Comparison of ENCODE assay signal across 8 cellular contexts in genomic region chr20:44747166-44748004, GRCh38. TPM values are rescaled to one million over a fixed set of nuclear protein-coding genes. Genes with fewer than 3 reads are reported as not detected.
A peak's percentile ranks its signal among the peaks of the same experiment; 100 is the strongest.
DNase-seq lines count a peak whose midpoint lies in the region; ATAC-seq lines count a peak whose summit lies in the region.

No MANE protein-coding gene starts in this region.

- peak; percentile 76 for DNase-seq in AG08395 (ENCODE audit: low spot score)
- peak; percentile 83 for DNase-seq in H4 (ENCODE audit: low spot score)
- peak; percentile 88 for DNase-seq in NCI-H226
- peak; percentile 58 for DNase-seq in activated CD4-positive, CD25-positive, alpha-beta regulatory T cell treated with anti-CD3 and anti-CD28 coated beads, Interleukin-2, amount 50 U/mL, for 72 hours
- DNase-seq in cerebellum (ENCODE audit: low spot score): peak; percentile 82
- DNase-seq in left colon: peak; percentile 57 to 83
- peak; percentile 58 to 63 for DNase-seq in stimulated activated CD4-positive, alpha-beta T cell treated with anti-CD3 and anti-CD28 coated beads, Interleukin-4, amount 100 ng/mL, for 48 hours (ENCODE audit: low read depth in 2 of 2)

- intact Hi-C loops in left colon (cut with DNase I, micrococcal nuclease): loop anchor here in 1 of 2 donors (5.0 kb wide), 1 partner anchor 120 kb away; no protein-coding TSS in a partner anchor

- ATAC-seq in left colon: peak; percentile 81
- no peak for ATAC-seq in HG02642 (IDR thresholded peaks at IDR 0.05; ENCODE audit: poor library complexity, unreplicated experiment)

RNA-seq across cellular contexts. Expression of gene KCNK15, which starts 1.7 kb away (rescaled TPM):
- total RNA-seq in H4 (2014; rRNA removed; shearing (Covaris generic)): 0.06 TPM in 1 of 2 replicates, not detected in the other
- total RNA-seq in cerebellum: 0.27 TPM
- total RNA-seq in left colon: under 1 TPM; 0.25 to 0.40 TPM

RNA-seq across cellular contexts. Expression of gene CCN5, which starts 32.2 kb away (rescaled TPM):
- 0.77 and 4.2 TPM in 2 replicates for total RNA-seq in H4 (2014; rRNA removed; shearing (Covaris generic))
- total RNA-seq in cerebellum (not detected), left colon (1 to 10 TPM; 2.8 to 9.4 TPM)
